21 cellular contexts compared by ENCODE assay signal in the genomic region with DNA sequence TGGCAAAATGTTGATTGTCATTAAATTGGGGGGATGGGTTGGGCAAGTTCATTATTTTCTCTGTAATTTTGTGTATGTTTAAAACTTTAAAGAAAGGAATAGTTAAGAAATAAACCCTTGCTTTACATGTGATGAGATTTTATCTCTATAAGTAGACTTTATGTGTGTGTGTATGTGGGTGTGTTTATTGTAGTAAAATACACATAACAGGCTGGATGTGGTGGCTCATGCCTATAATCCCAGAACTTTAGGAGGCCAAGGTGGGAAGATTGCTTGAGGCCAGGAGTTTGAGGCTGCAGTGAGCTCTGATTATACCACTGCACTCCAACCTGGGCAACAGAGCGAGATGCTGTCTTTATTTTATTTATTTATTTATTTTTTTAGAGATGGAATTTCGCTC.
"Had no signal": no experiment of that assay in that cellular context is flagged by ENCODE, and none has a peak within 500 bp of the region (broad histone marks: within the 10 kb centered on the region; RNA-seq: fewer than 3 reads in every experiment).

No MANE protein-coding gene starts in this region.

- H3K4me3 ChIP-seq: esophagus muscularis mucosa, gastroesophageal sphincter, heart left ventricle, hepatocyte, left lung, lower lobe of right lung had no signal

- ATAC-seq: effector memory CD8-positive, alpha-beta T cell; foreskin keratinocyte; gastroesophageal sphincter; heart left ventricle; left lung; left ventricle myocardium superior; lower lobe of right lung; naive thymus-derived CD4-positive, alpha-beta T cell had no signal

- H3K4me1 ChIP-seq: esophagus muscularis mucosa, foreskin keratinocyte, gastroesophageal sphincter, left lung had no signal

- FAIRE-seq: endometrium, frontal cortex, kidney had no signal

- H3K9me3 ChIP-seq: esophagus muscularis mucosa, gastroesophageal sphincter, heart left ventricle, left lung, lower lobe of right lung had no signal

- DNase-seq: cortex of kidney; effector CD8-positive, alpha-beta T cell; effector memory CD8-positive, alpha-beta T cell; endodermal cell; foreskin keratinocyte; heart left ventricle; hypothalamus; immature natural killer cell; islet precursor cell; kidney; kidney glomerular epithelial cell; left lung; left ventricle myocardium superior; lower lobe of right lung; mesenchymal stem cell; naive thymus-derived CD4-positive, alpha-beta T cell had no signal

- H3K27me3 ChIP-seq: esophagus muscularis mucosa, foreskin keratinocyte, gastroesophageal sphincter, heart left ventricle, hepatocyte, left lung had no signal

- H3K27ac ChIP-seq: esophagus muscularis mucosa, foreskin keratinocyte, gastroesophageal sphincter, heart left ventricle, hepatocyte, left lung, lower lobe of right lung had no signal
